ENCODE assay signal across 1 cellular context in the genomic region with DNA sequence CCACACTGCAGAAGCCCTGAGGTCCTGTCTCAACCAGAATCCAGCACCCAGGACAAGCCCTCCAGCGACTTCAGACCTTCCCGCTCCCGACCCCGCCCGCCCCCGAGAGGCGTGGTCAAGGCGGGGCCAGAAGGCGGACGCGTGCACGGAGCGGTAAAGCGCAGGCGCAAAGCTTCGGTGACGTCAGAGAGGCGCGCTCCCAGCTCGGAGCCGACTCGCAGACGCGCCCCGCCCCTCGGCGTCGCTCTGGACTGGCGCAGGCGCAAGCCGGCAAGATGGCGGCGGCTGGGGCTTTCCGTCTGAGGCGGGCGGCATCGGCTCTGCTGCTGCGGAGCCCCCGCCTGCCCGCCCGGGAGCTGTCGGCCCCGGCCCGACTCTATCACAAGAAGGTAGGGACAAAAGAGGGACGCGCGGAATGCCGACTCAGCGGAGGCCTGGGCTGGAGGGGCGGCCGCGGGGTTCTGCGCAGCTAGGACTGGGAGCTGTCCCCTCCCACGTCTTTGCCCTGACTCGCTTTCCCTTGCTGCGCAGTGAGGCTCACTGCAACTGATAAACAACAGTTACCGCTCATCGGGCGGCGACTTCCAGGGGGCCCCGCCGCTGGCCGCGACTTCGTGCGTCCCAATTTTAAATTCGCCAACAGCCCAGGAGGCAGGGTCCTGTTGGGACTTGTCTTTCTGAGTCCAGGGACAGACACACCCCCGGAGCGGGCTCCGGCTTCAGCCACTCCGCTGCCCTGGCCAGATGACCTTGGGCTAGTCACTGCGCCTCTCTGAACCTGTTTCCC.
A peak's percentile ranks its signal among the peaks of the same experiment; 100 is the strongest.
TF ChIP-seq lines count a peak whose summit lies in the region.

TSS of gene ISCU (plus strand) at position 249 of the 787 bp plus-strand sequence. CDS start at position 276, 27 bp downstream.

TF ChIP-seq in K562, 482 proteins besides CTCF, POLR2A, EP300 and RAD21 (continued from another document):
- TF ChIP-seq, protein P1, sequence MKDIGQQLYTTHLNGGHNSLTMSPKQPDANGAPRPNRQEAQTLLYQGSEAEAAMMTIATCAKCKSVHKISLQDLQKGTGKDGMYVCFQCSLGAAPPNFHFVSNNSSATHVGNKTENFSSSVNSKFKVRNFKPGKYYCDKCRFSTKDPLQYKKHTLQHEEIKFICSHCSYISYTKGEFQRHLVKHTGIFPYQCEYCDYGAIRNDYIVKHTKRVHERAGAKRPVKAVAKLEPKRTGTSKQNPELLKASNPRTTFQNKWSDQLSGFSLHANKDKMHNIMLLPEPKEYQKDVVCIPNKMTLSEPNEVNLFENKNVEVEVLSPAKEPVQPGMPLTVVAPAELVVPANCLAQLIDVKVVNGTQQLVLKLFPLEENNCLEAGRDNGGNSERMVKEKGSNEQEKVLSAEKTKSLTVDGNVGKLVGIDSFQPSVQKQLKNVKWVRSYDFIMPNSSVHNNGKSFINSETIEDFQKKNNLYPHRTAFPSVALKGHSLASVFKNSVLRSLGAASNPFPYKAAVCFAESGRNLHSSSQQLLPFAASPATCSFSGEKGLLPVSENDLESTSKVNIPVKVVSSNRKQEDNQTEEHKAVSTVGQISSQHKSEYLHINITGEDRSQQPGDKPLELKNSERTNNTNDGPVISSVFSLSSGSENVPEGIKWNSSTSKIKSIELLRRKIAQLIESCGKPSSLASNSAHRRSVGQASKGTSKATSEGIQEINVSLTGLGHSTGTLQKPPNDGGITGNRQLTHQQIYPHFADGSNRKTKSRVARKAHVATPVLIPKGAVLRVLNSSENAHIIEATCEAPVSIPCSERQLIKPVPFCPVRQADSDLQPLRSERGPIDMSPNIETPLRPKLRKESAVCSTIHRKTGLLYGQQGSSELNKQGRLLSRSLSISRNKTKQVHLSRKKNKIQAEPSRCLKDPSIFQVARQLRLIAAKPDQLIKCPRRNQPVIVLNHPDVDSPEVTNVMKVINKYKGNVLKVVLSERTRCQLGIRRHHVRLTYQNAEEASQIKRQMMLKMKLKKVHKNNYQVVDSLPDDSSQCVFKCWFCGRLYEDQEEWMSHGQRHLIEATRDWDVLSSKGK (CRISPR knock-in tag; IDR thresholded peaks at IDR 0.05) = no peak
- TF ChIP-seq ZNF57 (CRISPR knock-in tag; IDR thresholded peaks at IDR 0.05) (no peak), MAZ (CRISPR knock-in tag; conservative IDR thresholded peaks at IDR 0.05 in 1 of 2, IDR thresholded peaks at IDR 0.05 in 1 of 2) (peak; percentile 99 to 100), NFIC (IDR thresholded peaks at IDR 0.05) (peak; percentile 44; the same call in 1 of the 2 replicates), HMGN3 (IDR thresholded peaks at IDR 0.05; ENCODE audit: borderline replicate concordance, extremely low read depth, insufficient read length, low read depth, low read length) (peak; percentile 75), ZNF175 (CRISPR knock-in tag; IDR thresholded peaks at IDR 0.05; ENCODE audit: low read depth) (peak; percentile 52; the same call in 1 of the 2 replicates), ZNF12 (CRISPR knock-in tag; IDR thresholded peaks at IDR 0.05) (no peak; the same call in 1 of the 2 replicates), GTF2E2 (tag; IDR thresholded peaks at IDR 0.05) (peak; percentile 66; the same call in 1 of the 2 replicates), MYBL2 (IDR thresholded peaks at IDR 0.05; ENCODE audit: low read depth) (no peak), MYBL2 (CRISPR knock-in tag; IDR thresholded peaks at IDR 0.05; ENCODE audit: borderline replicate concordance) (no peak), MTA1 (IDR thresholded peaks at IDR 0.05; ENCODE audit: borderline replicate concordance) (peak; percentile 96), GTF2A2 (tag; IDR thresholded peaks at IDR 0.05) (no peak), ZBTB7A (IDR thresholded peaks at IDR 0.05; ENCODE audit: borderline replicate concordance, control insufficient read depth, low read depth, low read length) (0 out of 2 replicates have a peak, but pooled peaks have one; percentile 12), TFE3 (CRISPR knock-in tag; IDR thresholded peaks at IDR 0.05) (no peak), TCF3 (CRISPR knock-in tag; IDR thresholded peaks at IDR 0.05) (0 out of 2 replicates have a peak, but pooled peaks have one; percentile 12), HMGXB4 (CRISPR knock-in tag; IDR thresholded peaks at IDR 0.05) (0 out of 2 replicates have a peak, but pooled peaks have one; percentile 42), HDAC2 (IDR thresholded peaks at IDR 0.05) (0 out of 2 replicates have a peak, but pooled peaks have one; percentile 20), ZNF197 (CRISPR knock-in tag; IDR thresholded peaks at IDR 0.05; ENCODE audit: low read depth) (no peak), KLF13 (tag; IDR thresholded peaks at IDR 0.05; ENCODE audit: borderline replicate concordance, low read depth) (peak; percentile 30; the same call in 1 of the 2 replicates), CREB1 (IDR thresholded peaks at IDR 0.05) (peak; percentile 98), CREB1 (CRISPR knock-in tag; IDR thresholded peaks at IDR 0.05) (peak; percentile 99), CCNT2 (IDR thresholded peaks at IDR 0.05; ENCODE audit: borderline replicate concordance, extremely low read depth, insufficient read length, low read depth, low read length) (peak; percentile 52), DIDO1 (tag; IDR thresholded peaks at IDR 0.05; ENCODE audit: low read depth) (0 out of 2 replicates have a peak, but pooled peaks have one; percentile 14), FOXK2 (conservative IDR thresholded peaks at IDR 0.05 in 1 of 2, IDR thresholded peaks at IDR 0.05 in 1 of 2; ENCODE audit: low read depth in 2 of 2) (0 out of 4 replicates have a peak, but pooled peaks of 1 of the 2 experiments have one; percentile 14)
- TF ChIP-seq, protein P2, sequence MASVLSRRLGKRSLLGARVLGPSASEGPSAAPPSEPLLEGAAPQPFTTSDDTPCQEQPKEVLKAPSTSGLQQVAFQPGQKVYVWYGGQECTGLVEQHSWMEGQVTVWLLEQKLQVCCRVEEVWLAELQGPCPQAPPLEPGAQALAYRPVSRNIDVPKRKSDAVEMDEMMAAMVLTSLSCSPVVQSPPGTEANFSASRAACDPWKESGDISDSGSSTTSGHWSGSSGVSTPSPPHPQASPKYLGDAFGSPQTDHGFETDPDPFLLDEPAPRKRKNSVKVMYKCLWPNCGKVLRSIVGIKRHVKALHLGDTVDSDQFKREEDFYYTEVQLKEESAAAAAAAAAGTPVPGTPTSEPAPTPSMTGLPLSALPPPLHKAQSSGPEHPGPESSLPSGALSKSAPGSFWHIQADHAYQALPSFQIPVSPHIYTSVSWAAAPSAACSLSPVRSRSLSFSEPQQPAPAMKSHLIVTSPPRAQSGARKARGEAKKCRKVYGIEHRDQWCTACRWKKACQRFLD (CRISPR knock-in tag; IDR thresholded peaks at IDR 0.05) = 0 out of 2 replicates have a peak, but pooled peaks have one; percentile 61
TF ChIP-seq in K562: peak in this region for 97.
